Comparison of ENCODE assay signal across 23 cellular contexts in genomic region chr9:136047775-136048559, GRCh38. TPM values are rescaled to one million over a fixed set of nuclear protein-coding genes. Genes with fewer than 3 reads are reported as not detected.
DNase-seq lines count a peak whose midpoint lies in the region; ATAC-seq, FAIRE-seq and TF ChIP-seq lines count a peak whose summit lies in the region.
"Had no signal": no experiment of that assay in that cellular context is flagged by ENCODE, and none has a peak within 500 bp of the region (broad histone marks: within the 10 kb centered on the region; RNA-seq: fewer than 3 reads in every experiment).

No MANE protein-coding gene starts in this region.

- DNase-seq in GM10266 (ENCODE audit: extremely low spot score) (peak; percentile 24), Panc1 (ENCODE audit: low read depth, low spot score) (no peak), kidney (peak; percentile 39), spleen (no peak), NOMO-1 (lab: John Stamatoyannopoulos, UW; ENCODE audit: unreplicated experiment in 2 of 2) (no peak), DMS 273 (lab: John Stamatoyannopoulos, UW; ENCODE audit: unreplicated experiment) (no peak)
- no peak for DNase-seq in stimulated activated CD4-positive, alpha-beta T cell treated with anti-CD3 and anti-CD28 coated beads, Interleukin-1b, Interleukin-23, amount 100 ng/mL, for 48 hours
- DNase-seq in natural killer cell treated with Interleukin-12 subunit alpha and Interleukin-12 subunit beta and Interleukin-15 and Interleukin-18, amount 100 ng/mL, for 72 hours (ENCODE audit: low spot score), result no peak
- DNase-seq: activated CD4-positive, alpha-beta memory T cell treated with anti-CD3 and anti-CD28 coated beads for 36 hours; activated naive CD4-positive, alpha-beta T cell treated with Interleukin-2 at 50 U/mL for 16 hours; activated T-cell treated with anti-CD3 and anti-CD28 coated beads, Interleukin-2, amount 50 U/mL, for 1 hour; Caco-2; EL; HFFc6; MM.1S; natural killer cell; NCI-H1694 treated with DMSO at 0.1 percent for 48 hours; NCI-H82; stimulated activated CD4-positive, alpha-beta T cell treated with anti-CD3 and anti-CD28 coated beads, Interleukin-12 subunit alpha, Interleukin-12 subunit beta, amount 100 ng/mL, for 4 hours had no signal

- no peaks in the 10 kb centered on the region for H3K9me3 Mint-ChIP-seq in natural killer cell treated with Interleukin-12 subunit alpha and Interleukin-12 subunit beta and Interleukin-15 and Interleukin-18, amount 100 ng/mL, for 72 hours
- H3K9me3 Mint-ChIP-seq: activated CD4-positive, alpha-beta memory T cell treated with anti-CD3 and anti-CD28 coated beads for 36 hours; central memory CD8-positive, alpha-beta T cell; HFFc6; natural killer cell had no signal

- intact Hi-C loops in Panc1 (cut with micrococcal nuclease; ENCODE audit: unreplicated experiment), result no loop called here
- intact Hi-C loops in kidney (cut with DNase I), result no loop called here
- intact Hi-C loops in spleen (cut with DNase I; ENCODE audit: low total_unique reads), result no loop called here

- no peak overlapping the region for H3K9ac ChIP-seq in kidney (ENCODE audit: low read length in 2 of 2)

- no peak overlapping the region for H3K4me3 Mint-ChIP-seq in natural killer cell treated with Interleukin-12 subunit alpha and Interleukin-12 subunit beta and Interleukin-15 and Interleukin-18, amount 100 ng/mL, for 72 hours
- H3K4me3 Mint-ChIP-seq: activated CD4-positive, alpha-beta memory T cell treated with anti-CD3 and anti-CD28 coated beads for 36 hours; central memory CD8-positive, alpha-beta T cell; HFFc6; natural killer cell had no signal

- H3K9me3 ChIP-seq in Panc1 (ENCODE audit: control insufficient read depth, insufficient read depth, low read depth, low read length) (no peaks in the 10 kb centered on the region), kidney (ENCODE audit: control insufficient read depth in 1 of 2, low read length in 2 of 2) (no peaks in the 10 kb centered on the region), spleen (no peaks in the 10 kb centered on the region)
- H3K9me3 ChIP-seq: Caco-2, heart left ventricle, Peyer's patch, suprapubic skin had no signal

- TF ChIP-seq POLR2A in spleen (IDR thresholded peaks at IDR 0.05), result no peak

- H3K4me1 Mint-ChIP-seq in natural killer cell treated with Interleukin-12 subunit alpha and Interleukin-12 subunit beta and Interleukin-15 and Interleukin-18, amount 100 ng/mL, for 72 hours (ENCODE audit: low read depth in 2 of 2), result peaks cover 5 to 7% of the 10 kb centered on the region in 2 donors

- POLR2A ChIA-PET in Panc1 (lab: Charles Lee), result interaction anchor here (0.5 kb wide), 1 partner anchor 21 kb away, joined by 3 read pairs; no protein-coding TSS in a partner anchor

- peak overlapping the region in 1 of 2 experiments; percentile 13; a peak in 2 of 4 replicates for H3K4me3 ChIP-seq in Panc1 (ENCODE audit: low read depth in 2 of 2, low read length in 2 of 2)
- H3K4me3 ChIP-seq in kidney (ENCODE audit: low read length in 2 of 2), result no peak overlapping the region
- no peak overlapping the region for H3K4me3 ChIP-seq in spleen
- H3K4me3 ChIP-seq: heart left ventricle, Peyer's patch, suprapubic skin had no signal

- TF ChIP-seq CTCF in GM10266 (IDR thresholded peaks at IDR 0.05; ENCODE audit: control insufficient read depth, insufficient read depth, low read depth, missing control alignments) (no peak), Panc1 (IDR thresholded peaks at IDR 0.05) (no peak), kidney (IDR thresholded peaks at IDR 0.05; ENCODE audit: borderline replicate concordance, extremely low read depth, insufficient read depth) (no peak), spleen (IDR thresholded peaks at IDR 0.05 in 8 of 11, conservative IDR thresholded peaks at IDR 0.05 in 3 of 11) (no peak)

- FAIRE-seq in kidney (lab: Jason Lieb, UNC), result no peak

- H3K36me3 Mint-ChIP-seq in natural killer cell treated with Interleukin-12 subunit alpha and Interleukin-12 subunit beta and Interleukin-15 and Interleukin-18, amount 100 ng/mL, for 72 hours, result no peaks in the 10 kb centered on the region
- H3K36me3 Mint-ChIP-seq: natural killer cell had no signal

- CTCF ChIA-PET in Panc1 (lab: Charles Lee), result interaction anchor here (0.6 kb wide), 1 partner anchor 76 kb away, joined by 4 read pairs; no protein-coding TSS in a partner anchor

- no TSS peak for BruUV-seq in Panc1 (replicated peaks; lab: Mats Ljungman, UMichigan)

- no peak overlapping the region for H3K27ac Mint-ChIP-seq in natural killer cell treated with Interleukin-12 subunit alpha and Interleukin-12 subunit beta and Interleukin-15 and Interleukin-18, amount 100 ng/mL, for 72 hours
- H3K27ac Mint-ChIP-seq: activated CD4-positive, alpha-beta memory T cell treated with anti-CD3 and anti-CD28 coated beads for 36 hours; HFFc6; natural killer cell had no signal

- H3K27me3 ChIP-seq in Panc1 (ENCODE audit: control insufficient read depth, insufficient read depth, low read length) (no peaks in the 10 kb centered on the region), spleen (replicated peaks in 1 of 7) (peaks cover 0 to 31% (median 11%) of the 10 kb centered on the region in 7 donors)
- H3K27me3 ChIP-seq: heart left ventricle, Peyer's patch, suprapubic skin had no signal

- no peak for ATAC-seq in Panc1
- no peak for ATAC-seq in natural killer cell treated with Interleukin-12 subunit alpha and Interleukin-12 subunit beta and Interleukin-15 and Interleukin-18, amount 100 ng/mL, for 72 hours
- ATAC-seq: natural killer cell had no signal

- peak overlapping the region; percentile 59 for H3K27ac ChIP-seq in Panc1 (ENCODE audit: low read length)
- H3K27ac ChIP-seq in kidney (ENCODE audit: low read depth in 2 of 2, low read length in 2 of 2), result no peak overlapping the region
- peak overlapping the region in 5 of 8 donors; percentile 28 to 92 (median 83) for H3K27ac ChIP-seq in spleen
- H3K27ac ChIP-seq: Peyer's patch, suprapubic skin had no signal

- in situ Hi-C loops in Panc1 (cut with HindIII; ENCODE audit: low pct_unique_long_range_greater_than_20kb, low sequenced_read_pairs), result no loop called here

- WGBS in spleen, 5 donors, result 74 to 83% (median 78%) methylated on average over 18 to 21 of the region's 21 CpGs

- no peaks in the 10 kb centered on the region for H3K36me3 ChIP-seq in Panc1 (ENCODE audit: control insufficient read depth, insufficient read depth, low read length)
- peaks cover 0 to 10% of the 10 kb centered on the region in 2 donors for H3K36me3 ChIP-seq in kidney (ENCODE audit: control insufficient read depth in 1 of 2, insufficient read depth in 2 of 2, low read length in 2 of 2)
- H3K36me3 ChIP-seq in spleen, result peaks cover 0 to 65% (median 17%) of the 10 kb centered on the region in 6 donors

- peaks cover 30% of the 10 kb centered on the region for H3K4me1 ChIP-seq in Panc1 (ENCODE audit: control insufficient read depth, insufficient read depth, low read length)
- H3K4me1 ChIP-seq in kidney (ENCODE audit: control insufficient read depth in 1 of 2, insufficient read depth in 1 of 2, low read depth in 1 of 2, low read length in 2 of 2), result peaks cover 0 to 7% of the 10 kb centered on the region in 2 donors
- H3K4me1 ChIP-seq in spleen, result peaks cover 13 to 100% (median 77%) of the 10 kb centered on the region in 6 donors

- no peaks in the 10 kb centered on the region for H3K27me3 Mint-ChIP-seq in natural killer cell treated with Interleukin-12 subunit alpha and Interleukin-12 subunit beta and Interleukin-15 and Interleukin-18, amount 100 ng/mL, for 72 hours
- H3K27me3 Mint-ChIP-seq: activated CD4-positive, alpha-beta memory T cell treated with anti-CD3 and anti-CD28 coated beads for 36 hours; central memory CD8-positive, alpha-beta T cell had no signal

RNA-seq across cellular contexts. Expression of gene NACC2, which starts 47.1 kb away (rescaled TPM):
- total RNA-seq in Panc1 (2021; ENCODE audit: unreplicated experiment) (62.0 TPM), kidney (30.9 TPM), spleen (10 to 100 TPM; 17.0 to 34.9 (median 26.5) TPM)
- polyA plus RNA-seq in Panc1 (2012; ENCODE audit: insufficient read length), result 46.2 TPM
- polyA plus RNA-seq in kidney (ENCODE audit: insufficient read depth, low read depth, low replicate concordance) (7.1 TPM), spleen (1 to 10 TPM; 2.1 to 7.9 (median 2.4) TPM)
- total RNA-seq in natural killer cell treated with Interleukin-12 subunit alpha and Interleukin-12 subunit beta and Interleukin-15 and Interleukin-18, amount 100 ng/mL, for 72 hours, result 10 to 100 TPM; 19.2 to 21.1 TPM

Comparison
In these comparisons a context has a peak if more than half of its experiments do, and no peak if none do; other contexts are left out.
1. DNase-seq: peak in GM10266 (single experiment) and kidney (single experiment); none in Panc1 (single experiment), spleen (single experiment), NOMO-1 (0 of 2), stimulated activated CD4-positive, alpha-beta T cell treated with anti-CD3 and anti-CD28 coated beads, Interleukin-1b, Interleukin-23, amount 100 ng/mL, for 48 hours (single experiment), DMS 273 (single experiment) and natural killer cell treated with Interleukin-12 subunit alpha and Interleukin-12 subunit beta and Interleukin-15 and Interleukin-18, amount 100 ng/mL, for 72 hours (single experiment).
2. H3K27ac ChIP-seq: peak in Panc1 (single experiment) and spleen (5 of 8); none in kidney (0 of 2).